ENCODE assay signal across 8 cellular contexts in the genomic region with DNA sequence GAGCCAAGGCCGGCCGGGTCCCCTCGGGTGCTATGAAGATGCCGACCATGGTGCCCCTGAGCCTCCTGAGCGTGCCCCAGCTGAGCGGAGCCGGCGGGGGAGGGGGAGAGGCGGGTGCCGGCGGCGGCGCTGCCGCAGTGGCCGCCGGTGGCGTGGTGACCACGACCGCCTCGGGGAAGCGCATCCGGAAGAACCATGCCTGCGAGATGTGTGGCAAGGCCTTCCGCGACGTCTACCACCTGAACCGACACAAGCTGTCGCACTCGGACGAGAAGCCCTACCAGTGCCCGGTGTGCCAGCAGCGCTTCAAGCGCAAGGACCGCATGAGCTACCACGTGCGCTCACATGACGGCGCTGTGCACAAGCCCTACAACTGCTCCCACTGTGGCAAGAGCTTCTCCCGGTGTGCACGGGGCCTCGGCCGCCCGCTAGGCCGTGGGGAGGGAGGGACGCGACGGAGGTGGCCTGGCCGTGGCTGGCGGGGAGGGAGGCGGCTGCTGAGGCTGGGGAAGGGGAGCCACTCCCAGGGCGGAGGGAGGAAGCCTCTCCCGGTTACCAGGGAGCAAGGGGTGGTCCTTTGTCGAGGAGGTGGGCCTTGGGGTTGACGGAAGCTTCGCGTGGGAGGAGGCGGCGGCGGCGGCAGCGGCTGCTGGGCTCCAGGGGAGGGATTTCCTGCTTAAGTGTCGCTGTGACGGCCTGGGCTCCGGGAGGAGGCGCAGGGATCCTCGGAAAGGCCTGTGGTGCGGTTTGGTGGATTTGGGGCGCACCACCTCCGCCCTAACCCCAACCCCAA. TPM values are rescaled to one million over a fixed set of nuclear protein-coding genes. Genes with fewer than 3 reads are reported as not detected.
DNase-seq lines count a peak whose midpoint lies in the region; ATAC-seq, FAIRE-seq and TF ChIP-seq lines count a peak whose summit lies in the region.

No MANE protein-coding gene starts in this region.

- peaks cover 42% of the 10 kb centered on the region for H3K4me1 Mint-ChIP-seq in activated naive CD8-positive, alpha-beta T cell (ENCODE audit: low read depth)

- peak overlapping the region; percentile 97 for H3K4me3 Mint-ChIP-seq in activated naive CD8-positive, alpha-beta T cell

- peak; percentile 84 for FAIRE-seq in GM18507 (lab: Jason Lieb, UNC)

- peak; percentile 13 for ATAC-seq in SK-N-SH treated with all-trans-retinoic acid at 6 μM for 48 hours
- peak; percentile 5 for ATAC-seq in omental fat pad (ENCODE audit: low FRiP score)

- TF ChIP-seq CTCF in omental fat pad (IDR thresholded peaks at IDR 0.05) (no peak), testis (IDR thresholded peaks at IDR 0.05) (peak in 2 of 3 experiments; percentile 18 to 31)

- H3K36me3 Mint-ChIP-seq in activated naive CD8-positive, alpha-beta T cell = peaks cover 9% of the 10 kb centered on the region

- peak; percentile 86 for DNase-seq in A172 (ENCODE audit: low spot score)
- DNase-seq in GM18507 (ENCODE audit: extremely low spot score, insufficient read length, low read depth) = no peak
- DNase-seq in MV-4-11 (lab: John Stamatoyannopoulos, UW) = peak; percentile 85
- DNase-seq in glomerular visceral epithelial cell (ENCODE audit: extremely low spot score) = peak; percentile 86
- DNase-seq in omental fat pad (ENCODE audit: low spot score) = no peak
- DNase-seq in testis = peak; percentile 92

- WGBS in testis, 2 donors = 0 to 2% methylated on average over 15 to 66 of the region's 69 CpGs

- intact Hi-C loops in testis (cut with DNase I; ENCODE audit: low total_unique reads) = no loop called here

- H3K27me3 ChIP-seq in testis = no peaks in the 10 kb centered on the region

- no peaks in the 10 kb centered on the region for H3K9me3 Mint-ChIP-seq in activated naive CD8-positive, alpha-beta T cell (ENCODE audit: low read depth)

- H3K9me3 ChIP-seq in testis = no peaks in the 10 kb centered on the region

- peak overlapping the region; percentile 92 to 96 for H3K27ac ChIP-seq in testis

- no peaks in the 10 kb centered on the region for H3K27me3 Mint-ChIP-seq in activated naive CD8-positive, alpha-beta T cell

- TF ChIP-seq POLR2A in testis (IDR thresholded peaks at IDR 0.05) = no peak

- peak overlapping the region; percentile 58 to 71 for H3K4me3 ChIP-seq in testis

- H3K27ac Mint-ChIP-seq in activated naive CD8-positive, alpha-beta T cell = peak overlapping the region; percentile 98

- H3K36me3 ChIP-seq in testis (ENCODE audit: low read depth, missing control alignments) = no peaks in the 10 kb centered on the region

- H3K4me1 ChIP-seq in testis = peaks cover 59% of the 10 kb centered on the region

TF ChIP-seq in SK-N-SH treated with all-trans-retinoic acid at 6 μM for 48 hours, 23 proteins besides CTCF, POLR2A, EP300 and RAD21:
- TF ChIP-seq ARNTL (CRISPR knock-in tag; IDR thresholded peaks at IDR 0.05; ENCODE audit: borderline replicate concordance, low read depth) (0 out of 2 replicates have a peak, but pooled peaks have one; percentile 34), ZNF70 (CRISPR knock-in tag; IDR thresholded peaks at IDR 0.05) (no peak)

RNA-seq across cellular contexts. Expression of gene MAZ, which starts 1.3 kb away (rescaled TPM):
- 205 and 254 TPM in 2 replicates for total RNA-seq in A172 (2014; rRNA removed; shearing (Covaris generic))
- total RNA-seq in omental fat pad = 10 to 100 TPM; 38.0 to 76.9 (median 57.7) TPM
- 100 to 1,000 TPM; 173 to 186 TPM for total RNA-seq in testis
- 217 TPM for polyA plus RNA-seq in testis (ENCODE audit: insufficient read depth, low read depth, low replicate concordance)

RNA-seq across cellular contexts. Expression of gene PRRT2, which starts 4.4 kb away (rescaled TPM):
- total RNA-seq in A172 (2014; rRNA removed; shearing (Covaris generic)) = 3.3 and 7.4 TPM in 2 replicates
- total RNA-seq in omental fat pad (1 to 10 TPM in 2 of 4 donors, under 1 TPM in 2; 0.28 to 9.8 (median 1.0) TPM), testis (10 to 100 TPM; 13.3 to 18.0 TPM)
- 8.0 TPM for polyA plus RNA-seq in testis (ENCODE audit: insufficient read depth, low read depth, low replicate concordance)

RNA-seq across cellular contexts. Expression of gene PAGR1, which starts 8.3 kb away (rescaled TPM):
- 41.8 and 55.0 TPM in 2 replicates for total RNA-seq in A172 (2014; rRNA removed; shearing (Covaris generic))
- 10 to 100 TPM; 15.6 to 32.9 (median 20.6) TPM for total RNA-seq in omental fat pad
- total RNA-seq in testis = 10 to 100 TPM; 53.0 to 68.4 TPM
- 36.1 TPM for polyA plus RNA-seq in testis (ENCODE audit: insufficient read depth, low read depth, low replicate concordance)

RNA-seq across cellular contexts. Expression of gene MVP, which starts 12.6 kb away (rescaled TPM):
- 239 and 243 TPM in 2 replicates for total RNA-seq in A172 (2014; rRNA removed; shearing (Covaris generic))
- 100 to 1,000 TPM; 101 to 151 (median 129) TPM for total RNA-seq in omental fat pad
- 100 to 1,000 TPM; 147 to 224 TPM for total RNA-seq in testis
- 119 TPM for polyA plus RNA-seq in testis (ENCODE audit: insufficient read depth, low read depth, low replicate concordance)

RNA-seq across cellular contexts. Expression of gene KIF22, which starts 17.1 kb away (rescaled TPM):
- total RNA-seq in A172 (2014; rRNA removed; shearing (Covaris generic)) = 118 and 129 TPM in 2 replicates
- total RNA-seq in omental fat pad (10 to 100 TPM in 3 of 4 donors, 1 to 10 TPM in 1; 9.2 to 25.2 (median 13.1) TPM), testis (10 to 100 TPM; 79.8 to 85.1 TPM)
- 69.6 TPM for polyA plus RNA-seq in testis (ENCODE audit: insufficient read depth, low read depth, low replicate concordance)

Comparison
In these comparisons a context has a peak if more than half of its experiments do, and no peak if none do; other contexts are left out.
1. DNase-seq: peak in A172 (single experiment), MV-4-11 (single experiment), glomerular visceral epithelial cell (single experiment) and testis (single experiment); none in GM18507 (single experiment) and omental fat pad (single experiment).
2. CTCF ChIP-seq: peak in testis (2 of 3); none in omental fat pad (0 of 3).